ENCODE assay signal across 8 cellular contexts in the genomic region with DNA sequence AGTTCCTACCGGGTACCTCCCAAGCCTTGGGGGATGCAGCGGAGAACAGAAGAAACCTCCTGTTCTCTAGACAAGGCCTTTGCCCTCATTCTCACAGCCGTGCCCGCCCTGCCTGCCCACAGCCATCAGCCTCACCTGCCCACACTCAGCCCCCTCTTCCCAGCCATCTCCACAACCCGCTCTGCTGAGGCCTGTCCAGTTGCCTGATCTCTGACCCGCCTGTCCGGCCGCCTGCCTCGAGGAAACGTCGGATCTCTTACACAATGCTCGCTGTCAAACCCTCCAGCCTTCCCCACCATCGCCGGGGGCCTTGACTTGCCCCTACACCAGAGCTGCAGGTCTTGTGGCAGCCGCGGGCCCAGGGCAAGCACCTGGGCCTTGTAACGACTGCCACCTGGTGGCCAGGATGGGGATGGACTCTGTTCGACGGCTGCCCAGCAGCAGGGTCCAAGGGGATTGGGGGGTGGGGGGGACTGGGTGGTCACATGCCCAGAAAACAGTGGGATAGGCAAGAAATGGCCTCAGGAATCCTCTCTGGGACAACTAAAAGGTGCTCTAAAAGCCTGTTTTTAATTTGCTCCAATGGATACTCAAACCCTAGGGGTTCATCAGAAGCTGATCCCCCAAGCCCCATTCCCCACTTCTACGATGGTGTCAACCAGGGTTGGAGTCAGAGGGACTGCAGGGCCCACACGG.
DNase-seq lines count a peak whose midpoint lies in the region; ATAC-seq, FAIRE-seq and TF ChIP-seq lines count a peak whose summit lies in the region.

No MANE protein-coding gene starts in this region.

- H3K4me1 Mint-ChIP-seq in nephron: peaks cover 28% of the 10 kb centered on the region

- no peak overlapping the region for H3K4me3 Mint-ChIP-seq in nephron

- no peak for TF ChIP-seq POLR2A in H54 (IDR thresholded peaks at IDR 0.05; ENCODE audit: low read depth, low read length)

- H3K36me3 Mint-ChIP-seq in nephron (ENCODE audit: low read depth): peaks cover 22% of the 10 kb centered on the region

- no peaks in the 10 kb centered on the region for H3K9me3 Mint-ChIP-seq in nephron

- ATAC-seq in stimulated activated naive CD8-positive, alpha-beta T cell treated with anti-CD3 and anti-CD28 coated beads, Interleukin-15, Interleukin-2, amounts not matched to agents 100 U/mL and 50 U/mL, for 24 hours: peak; percentile 76

- FAIRE-seq in H54 (lab: Jason Lieb, UNC): no peak

- TF ChIP-seq CTCF in nephron (IDR thresholded peaks at IDR 0.05; ENCODE audit: unreplicated experiment in 3 of 3): peak; percentile 75 to 84 (median 77)

- peaks cover 6% of the 10 kb centered on the region for H3K27me3 Mint-ChIP-seq in nephron (ENCODE audit: low read depth)

- peak; percentile 87 for DNase-seq in AG20443 (ENCODE audit: low spot score)
- DNase-seq in H54 (ENCODE audit: insufficient read length, low spot score): peak; percentile 57
- DNase-seq in NCI-H748 treated with DMSO at 0.1 percent for 48 hours (lab: John Stamatoyannopoulos, UW): peak; percentile 11
- peak; percentile 20 to 29 for DNase-seq in activated CD8-positive, alpha-beta memory T cell treated with anti-CD3 and anti-CD28 coated beads for 4 hours (ENCODE audit: low read depth in 2 of 2)
- DNase-seq in epidermal melanocyte (ENCODE audit: insufficient read length, low spot score): peak; percentile 76
- DNase-seq in stimulated activated naive CD8-positive, alpha-beta T cell treated with anti-CD3 and anti-CD28 coated beads, Interleukin-15, Interleukin-2, amounts not matched to agents 100 U/mL and 50 U/mL, for 24 hours: peak; percentile 74
- DNase-seq in GF-D8 (lab: John Stamatoyannopoulos, UW): no peak

- H3K27ac Mint-ChIP-seq in nephron: peak overlapping the region in 1 of 3 experiments; percentile 53
